ENCODE assay signal across 9 cellular contexts in genomic region chr12:63167741-63168140, GRCh38. TPM values are rescaled to one million over a fixed set of nuclear protein-coding genes. Genes with fewer than 3 reads are reported as not detected.
"Had no signal": no experiment of that assay in that cellular context is flagged by ENCODE, and none has a peak within 500 bp of the region (broad histone marks: within the 10 kb centered on the region; RNA-seq: fewer than 3 reads in every experiment).

No MANE protein-coding gene starts in this region.

RNA-seq across cellular contexts. Expression of gene AVPR1A, which starts 16.7 kb away (rescaled TPM):
- total RNA-seq: LHCN-M2, MCF 10A, NCI-H460, OCI-LY7, PC-9, RPMI7951, SJCRH30, SK-MEL-5 had no signal
- polyA plus RNA-seq: SK-N-SH had no signal
